Comparison of ENCODE assay signal across 28 cellular contexts in genomic region chr3:41794748-41795589, GRCh38.
"Had no signal": no experiment of that assay in that cellular context is flagged by ENCODE, and none has a peak within 500 bp of the region (broad histone marks: within the 10 kb centered on the region; RNA-seq: fewer than 3 reads in every experiment).

No MANE protein-coding gene starts in this region.

- H3K36me3 Mint-ChIP-seq: natural killer cell treated with Interleukin-12 subunit alpha and Interleukin-12 subunit beta and Interleukin-15 and Interleukin-18, amount 100 ng/mL, for 72 hours had no signal

- H3K27me3 Mint-ChIP-seq: activated naive CD8-positive, alpha-beta T cell treated with anti-CD3 and anti-CD28 coated beads, Interleukin-2, amount 10 ng/mL, durations not matched to agents 7 days and 5 days; natural killer cell treated with Interleukin-12 subunit alpha and Interleukin-12 subunit beta and Interleukin-15 and Interleukin-18, amount 100 ng/mL, for 72 hours; progenitor cell of endocrine pancreas had no signal

- H3K4me3 Mint-ChIP-seq: activated naive CD4-positive, alpha-beta T cell treated with anti-CD3 and anti-CD28 coated beads for 36 hours; activated naive CD8-positive, alpha-beta T cell treated with anti-CD3 and anti-CD28 coated beads, Interleukin-2, amount 10 ng/mL, durations not matched to agents 7 days and 5 days; activated T-helper 1 cell treated with anti-CD3 and anti-CD28 coated beads, Interleukin-12 subunit alpha, Interleukin-12 subunit beta, Interleukin-2, Interleukin-4 antibody, amounts not matched to agents 30 ng/mL and 10 ng/mL and 1 ng/mL, durations not matched to agents 14 hours and 24 hours and 36 hours; natural killer cell treated with Interleukin-12 subunit alpha and Interleukin-12 subunit beta and Interleukin-15 and Interleukin-18, amount 100 ng/mL, for 72 hours had no signal

- H3K36me3 ChIP-seq: brain microvascular endothelial cell, gastrocnemius medialis, left ventricle myocardium inferior, neutrophil, right lobe of liver, transverse colon had no signal

- H3K4me3 ChIP-seq: coronary artery, dorsolateral prefrontal cortex, gastrocnemius medialis, left ventricle myocardium inferior, lung, mucosa of descending colon, right lobe of liver, testis, transverse colon had no signal

- H3K9me3 ChIP-seq: gastrocnemius medialis, left ventricle myocardium inferior, mucosa of descending colon, neutrophil, right lobe of liver, testis, transverse colon had no signal

- H3K27me3 ChIP-seq: brain microvascular endothelial cell, dorsolateral prefrontal cortex, gastrocnemius medialis, neutrophil, right lobe of liver, testis, transverse colon had no signal

- H3K27ac ChIP-seq: brain microvascular endothelial cell, coronary artery, dorsolateral prefrontal cortex, gastrocnemius medialis, left ventricle myocardium inferior, neutrophil, right lobe of liver, testis, transverse colon had no signal

- DNase-seq: activated CD4-positive, alpha-beta T cell treated with anti-CD3 and anti-CD28 coated beads for 4 hours; activated CD4-positive, alpha-beta T cell treated with anti-CD3 and anti-CD28 coated beads, Interleukin-2, amount 50 U/mL, for 4 hours; activated effector memory CD4-positive, alpha-beta T cell treated with anti-CD3 and anti-CD28 coated beads, Interleukin-2, amount 50 U/mL, for 16 hours; activated naive CD4-positive, alpha-beta T cell treated with anti-CD3 and anti-CD28 coated beads for 36 hours; activated naive CD8-positive, alpha-beta T cell treated with anti-CD3 and anti-CD28 coated beads, Interleukin-2, amount 10 ng/mL, durations not matched to agents 7 days and 5 days; activated T-cell treated with anti-CD3 and anti-CD28 coated beads, Interleukin-2, amount 50 U/mL, for 1 hour; amniotic stem cell; brain microvascular endothelial cell; dorsolateral prefrontal cortex; effector memory CD4-positive, alpha-beta T cell; erythroblast; gastrocnemius medialis; glutamatergic neuron; islet precursor cell; left ventricle myocardium inferior; mesendoderm; mucosa of descending colon; right lobe of liver; stimulated activated CD4-positive, alpha-beta T cell treated with anti-CD3 and anti-CD28 coated beads, Interleukin-2, amount 100 ng/mL, for 48 hours; stimulated activated naive CD8-positive, alpha-beta T cell treated with anti-CD3 and anti-CD28 coated beads, Interleukin-15, Interleukin-2, amounts not matched to agents 100 U/mL and 50 U/mL, for 24 hours; testis; transverse colon had no signal

- H3K27ac Mint-ChIP-seq: activated naive CD4-positive, alpha-beta T cell treated with anti-CD3 and anti-CD28 coated beads for 36 hours; activated naive CD8-positive, alpha-beta T cell treated with anti-CD3 and anti-CD28 coated beads, Interleukin-2, amount 10 ng/mL, durations not matched to agents 7 days and 5 days; activated T-helper 1 cell treated with anti-CD3 and anti-CD28 coated beads, Interleukin-12 subunit alpha, Interleukin-12 subunit beta, Interleukin-2, Interleukin-4 antibody, amounts not matched to agents 30 ng/mL and 10 ng/mL and 1 ng/mL, durations not matched to agents 14 hours and 24 hours and 36 hours; natural killer cell treated with Interleukin-12 subunit alpha and Interleukin-12 subunit beta and Interleukin-15 and Interleukin-18, amount 100 ng/mL, for 72 hours; progenitor cell of endocrine pancreas had no signal

- H3K4me1 ChIP-seq: gastrocnemius medialis, left ventricle myocardium inferior, right lobe of liver, testis, transverse colon had no signal

- H3K9me3 Mint-ChIP-seq: activated naive CD4-positive, alpha-beta T cell treated with anti-CD3 and anti-CD28 coated beads for 36 hours; activated naive CD8-positive, alpha-beta T cell treated with anti-CD3 and anti-CD28 coated beads, Interleukin-2, amount 10 ng/mL, durations not matched to agents 7 days and 5 days; activated T-helper 1 cell treated with anti-CD3 and anti-CD28 coated beads, Interleukin-12 subunit alpha, Interleukin-12 subunit beta, Interleukin-2, Interleukin-4 antibody, amounts not matched to agents 30 ng/mL and 10 ng/mL and 1 ng/mL, durations not matched to agents 14 hours and 24 hours and 36 hours; natural killer cell treated with Interleukin-12 subunit alpha and Interleukin-12 subunit beta and Interleukin-15 and Interleukin-18, amount 100 ng/mL, for 72 hours had no signal
